ENCODE assay signal across 8 cellular contexts in the genomic region with DNA sequence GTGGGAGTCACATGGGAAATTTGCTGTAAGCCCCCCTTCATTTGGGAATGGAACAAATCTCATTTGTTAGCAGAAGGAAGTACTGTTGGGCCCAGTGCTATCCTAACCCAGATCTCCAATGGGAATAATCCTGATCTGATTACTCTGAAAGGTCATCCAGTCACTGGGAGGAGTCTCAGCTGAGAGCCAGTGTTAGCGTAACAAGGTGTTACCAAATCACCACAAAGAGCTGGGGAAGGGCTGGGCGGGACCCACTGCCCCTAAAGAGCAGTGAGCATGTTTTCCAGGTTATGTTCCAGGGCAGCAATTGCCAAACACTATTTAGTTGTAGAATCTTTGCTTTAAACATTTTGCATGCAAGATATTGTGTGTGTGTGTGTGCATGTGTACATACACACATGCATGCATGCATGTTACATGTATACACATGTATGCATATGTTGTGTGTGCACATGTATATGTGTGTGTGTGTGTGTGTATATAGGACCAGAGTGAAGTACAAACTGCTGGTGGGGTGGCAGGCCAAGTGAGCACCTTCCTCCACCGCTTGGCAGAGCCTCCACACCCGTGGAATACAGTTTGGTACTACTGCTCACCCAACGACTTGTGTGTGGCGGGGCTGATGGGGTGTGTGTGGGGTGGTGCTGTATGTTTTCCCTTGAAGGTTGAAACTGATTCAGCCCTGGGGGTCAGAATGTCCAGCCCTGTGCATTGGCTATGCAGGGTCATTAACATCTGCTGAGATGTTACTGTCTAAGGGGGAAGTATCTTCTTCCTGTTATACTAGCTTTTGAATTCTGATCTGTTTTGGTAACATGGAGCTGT. TPM values are rescaled to one million over a fixed set of nuclear protein-coding genes. Genes with fewer than 3 reads are reported as not detected.
DNase-seq lines count a peak whose midpoint lies in the region; ATAC-seq, FAIRE-seq and TF ChIP-seq lines count a peak whose summit lies in the region.

No MANE protein-coding gene starts in this region.

- ATAC-seq in GM21526 (IDR thresholded peaks at IDR 0.05; ENCODE audit: low FRiP score, unreplicated experiment) (peak; percentile 22), omental fat pad (ENCODE audit: low FRiP score) (no peak)

- H3K27me3 ChIP-seq in GM06990 (replicated peaks; ENCODE audit: control insufficient read depth, insufficient read depth, low read length) (no peaks in the 10 kb centered on the region), KMS-11 (ENCODE audit: insufficient read depth, low read depth) (no peaks in the 10 kb centered on the region), keratinocyte (ENCODE audit: control insufficient read depth, extremely low read depth, insufficient read depth, low read length) (no peaks in the 10 kb centered on the region)

- no peaks in the 10 kb centered on the region for H3K79me2 ChIP-seq in KMS-11 (ENCODE audit: insufficient read depth, low read depth)
- no peaks in the 10 kb centered on the region for H3K79me2 ChIP-seq in keratinocyte (ENCODE audit: control insufficient read depth, insufficient read depth, low read length)

- H3K9me3 ChIP-seq in keratinocyte (ENCODE audit: control insufficient read depth, low read depth, low read length): peaks cover 2% of the 10 kb centered on the region

- H3K27ac ChIP-seq in KMS-11: peak overlapping the region; percentile 32; the same call in 1 of the 2 replicates
- no peak overlapping the region for H3K27ac ChIP-seq in keratinocyte (ENCODE audit: control insufficient read depth, insufficient read depth, low read length)

- dilution Hi-C loops in keratinocyte (cut with MboI; ENCODE audit: extremely low pct_ligation_motif_present, low sequenced_read_pairs): no loop called here

- H3K9me1 ChIP-seq in keratinocyte (ENCODE audit: control insufficient read depth, extremely low read depth, insufficient read depth, low read length): no peaks in the 10 kb centered on the region

- H3K4me2 ChIP-seq in KMS-11 (peak overlapping the region; percentile 53; the same call in 1 of the 2 replicates), keratinocyte (ENCODE audit: control insufficient read depth, extremely low read depth, insufficient read depth, low read depth, low read length) (no peak overlapping the region)

- DNase-seq in GM06990 (ENCODE audit: extremely low read depth, insufficient read length) (no peak), keratinocyte (ENCODE audit: low read depth, low spot score) (no peak), NCI-H1048 (lab: John Stamatoyannopoulos, UW) (no peak), COLO668 (lab: John Stamatoyannopoulos, UW; ENCODE audit: unreplicated experiment) (no peak), omental fat pad (ENCODE audit: low spot score) (no peak)
- DNase-seq in stimulated activated CD4-positive, alpha-beta T cell treated with anti-CD3 and anti-CD28 coated beads, Interleukin-12 subunit alpha, Interleukin-12 subunit beta, amount 100 ng/mL, for 4 hours: no peak

- no peak for FAIRE-seq in keratinocyte (lab: Jason Lieb, UNC)

- no peaks in the 10 kb centered on the region for H4K20me1 ChIP-seq in KMS-11 (ENCODE audit: insufficient read depth)
- H4K20me1 ChIP-seq in keratinocyte (ENCODE audit: control insufficient read depth, extremely low read depth, insufficient read depth, low read length): no peaks in the 10 kb centered on the region

- H3K36me3 ChIP-seq in GM06990 (ENCODE audit: control insufficient read depth, insufficient read depth, low read length): peaks cover 14% of the 10 kb centered on the region
- H3K36me3 ChIP-seq in KMS-11 (ENCODE audit: insufficient read depth): no peaks in the 10 kb centered on the region; the same call in 1 of the 2 replicates
- no peaks in the 10 kb centered on the region for H3K36me3 ChIP-seq in keratinocyte (ENCODE audit: control insufficient read depth in 2 of 2, extremely low read depth in 1 of 2, insufficient read depth in 2 of 2, low read length in 2 of 2)

- H3K4me1 ChIP-seq in KMS-11 (ENCODE audit: low read depth, poor library complexity, severe bottlenecking): peaks cover 27% of the 10 kb centered on the region
- H3K4me1 ChIP-seq in keratinocyte (ENCODE audit: control insufficient read depth, extremely low read depth, insufficient read depth, low read length): peaks cover 11% of the 10 kb centered on the region

- H2AFZ ChIP-seq in KMS-11 (ENCODE audit: low read depth) (no peak overlapping the region), keratinocyte (ENCODE audit: control insufficient read depth, low read length) (peak overlapping the region; percentile 39)

- H3K4me3 ChIP-seq in GM06990 (replicated peaks; ENCODE audit: low read depth, low read length) (peak overlapping the region; percentile 16; the same call in 1 of the 2 replicates), KMS-11 (IDR thresholded peaks at IDR 0.05; ENCODE audit: insufficient read depth, low read depth, low read length) (no peak overlapping the region), keratinocyte (ENCODE audit: control insufficient read depth in 2 of 3, extremely low read depth in 1 of 3, insufficient read depth in 2 of 3, low read depth in 1 of 3, low read length in 3 of 3) (no peak overlapping the region)

- H3K9ac ChIP-seq in KMS-11 (no peak overlapping the region), keratinocyte (ENCODE audit: control insufficient read depth, extremely low read depth, insufficient read depth, low read length) (no peak overlapping the region)

- TF ChIP-seq CTCF in GM06990 (IDR thresholded peaks at IDR 0.05; ENCODE audit: insufficient read depth, low read length, poor library complexity, severe bottlenecking) (no peak), KMS-11 (conservative IDR thresholded peaks at IDR 0.05; ENCODE audit: low read depth, low read length) (no peak), keratinocyte (optimal IDR thresholded peaks at IDR 0.05 in 1 of 3, IDR thresholded peaks at IDR 0.05 in 1 of 3, conservative IDR thresholded peaks at IDR 0.05 in 1 of 3; ENCODE audit: extremely low read depth in 1 of 3, insufficient read depth in 2 of 3, low read length in 3 of 3) (no peak), omental fat pad (IDR thresholded peaks at IDR 0.05) (no peak)

RNA-seq across cellular contexts. Expression of a gene that starts 15.2 kb away (rescaled TPM):
- polyA plus RNA-seq in keratinocyte: 7.5 to 11.2 TPM (median 10.4 TPM) in 3 replicates
- polyA plus RNA-seq in keratinocyte (2011; ENCODE audit: low read depth): 56.1 TPM
- 18.9 and 23.5 TPM in 2 replicates for polyA plus RNA-seq in keratinocyte (2011; cell fraction: cytosol; rRNA removed)
- 37.2 and 51.5 TPM in 2 replicates for polyA plus RNA-seq in keratinocyte (2011; cell fraction: nucleus; rRNA removed)
- 20.6 and 45.9 TPM in 2 replicates for polyA plus RNA-seq in keratinocyte (2012; ENCODE audit: low replicate concordance)
- polyA minus RNA-seq in keratinocyte: 21.8 to 37.0 TPM (median 29.1 TPM) in 3 replicates
- polyA minus RNA-seq in keratinocyte (2011; cell fraction: cytosol; rRNA and poly(A)+ RNA removed): 11.5 TPM
- polyA minus RNA-seq in keratinocyte (2011; cell fraction: nucleus; rRNA and poly(A)+ RNA removed): 22.5 and 28.2 TPM in 2 replicates
- total RNA-seq in omental fat pad: 10 to 100 TPM; 17.9 to 55.8 (median 27.6) TPM

RNA-seq across cellular contexts. Expression of a gene that starts 42.9 kb away (rescaled TPM):
- not detected in 3 replicates for polyA plus RNA-seq in keratinocyte
- polyA plus RNA-seq in keratinocyte (2011; ENCODE audit: low read depth): not detected
- polyA plus RNA-seq in keratinocyte (2011; cell fraction: cytosol; rRNA removed): not detected in 2 replicates
- not detected in 2 replicates for polyA plus RNA-seq in keratinocyte (2011; cell fraction: nucleus; rRNA removed)
- 0.34 TPM in 1 of 2 replicates, not detected in the other for polyA plus RNA-seq in keratinocyte (2012; ENCODE audit: low replicate concordance)
- not detected in 3 replicates for polyA minus RNA-seq in keratinocyte
- not detected for polyA minus RNA-seq in keratinocyte (2011; cell fraction: cytosol; rRNA and poly(A)+ RNA removed)
- not detected in 2 replicates for polyA minus RNA-seq in keratinocyte (2011; cell fraction: nucleus; rRNA and poly(A)+ RNA removed)
- not detected for total RNA-seq in omental fat pad
